8 cellular contexts compared by ENCODE assay signal in the genomic region with DNA sequence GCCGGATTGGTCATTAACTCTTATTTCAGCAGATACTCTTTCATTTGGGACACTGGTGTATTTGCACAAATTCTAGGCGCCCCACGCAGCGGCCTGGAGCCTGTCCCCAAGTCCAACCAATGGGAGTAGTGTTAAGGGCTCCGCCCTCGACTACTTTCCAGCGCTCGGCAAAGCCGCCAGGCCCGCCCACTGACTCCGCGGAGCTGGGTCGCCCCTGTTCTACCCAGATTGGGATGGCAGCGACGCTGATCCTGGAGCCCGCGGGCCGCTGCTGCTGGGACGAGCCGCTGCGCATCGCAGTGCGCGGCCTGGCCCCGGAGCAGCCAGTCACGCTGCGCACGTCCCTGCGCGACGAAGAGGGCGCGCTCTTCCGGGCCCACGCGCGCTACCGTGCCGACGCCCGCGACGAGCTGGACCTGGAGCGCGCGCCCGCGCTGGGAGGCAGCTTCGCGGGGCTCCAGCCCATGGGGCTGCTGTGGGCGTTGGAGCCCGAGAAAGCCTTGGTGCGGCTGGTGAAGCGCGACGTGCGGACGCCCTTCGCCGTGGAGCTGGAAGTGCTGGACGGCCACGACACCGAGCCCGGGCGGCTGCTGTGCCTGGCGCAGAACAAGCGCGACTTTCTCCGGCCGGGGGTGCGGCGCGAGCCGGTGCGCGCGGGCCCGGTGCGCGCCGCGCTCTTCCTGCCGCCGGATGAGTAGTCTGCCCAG.
A peak's percentile ranks its signal among the peaks of the same experiment; 100 is the strongest.
DNase-seq lines count a peak whose midpoint lies in the region; ATAC-seq and TF ChIP-seq lines count a peak whose summit lies in the region.

Gene ACOT6, plus strand, starts transcription at position 179 of the 707 bp plus-strand sequence. Its CDS starts 55 bp downstream, at position 234.

- H3K9me3 ChIP-seq in Loucy (ENCODE audit: insufficient read depth, low read depth, low read length): no peaks in the 10 kb centered on the region

- no peaks in the 10 kb centered on the region for H3K79me2 ChIP-seq in Loucy (ENCODE audit: insufficient read depth, low read length)

- H3K9me2 ChIP-seq in Loucy (replicated peaks; ENCODE audit: low read depth, low read length): no peaks in the 10 kb centered on the region

- no peak for TF ChIP-seq CTCF in Loucy (conservative IDR thresholded peaks at IDR 0.05; ENCODE audit: low read length)
- TF ChIP-seq CTCF in astrocyte of the cerebellum (IDR thresholded peaks at IDR 0.05; ENCODE audit: low read depth, low read length, missing control alignments): no peak

- no peaks in the 10 kb centered on the region for H3F3A ChIP-seq in Loucy (ENCODE audit: low read depth)

- in situ Hi-C loops in astrocyte of the cerebellum (cut with HindIII; ENCODE audit: low sequenced_read_pairs): no loop called here

- H2AFZ ChIP-seq in Loucy (ENCODE audit: low read length): peak within 1 kb of the TSS; percentile 96

- peak within 1 kb of the TSS; percentile 81 for H3K4me2 ChIP-seq in Loucy (ENCODE audit: low read depth, low read length, poor library complexity, severe bottlenecking)

- peak within 1 kb of the TSS; percentile 28 for H3K9ac ChIP-seq in Loucy (ENCODE audit: low read depth, low read length, poor library complexity, severe bottlenecking)

- DNase-seq in DMS53 (lab: John Stamatoyannopoulos, UW): peak; percentile 86
- peak; percentile 30 for DNase-seq in T-helper 9 cell
- no peak for DNase-seq in astrocyte of the cerebellum (ENCODE audit: low read depth)
- peak; percentile 37 to 66 for DNase-seq in hippocampal formation (lab: John Stamatoyannopoulos, UW)
- peak; percentile 93 for DNase-seq in retina

- H3K4me3 ChIP-seq in Loucy (ENCODE audit: low read length, poor library complexity, severe bottlenecking) (peak within 1 kb of the TSS; percentile 75), astrocyte of the cerebellum (ENCODE audit: low read depth, low read length) (peak within 1 kb of the TSS; percentile 54)

- H3K27me3 ChIP-seq in Loucy (ENCODE audit: insufficient read depth, low read length, poor library complexity, severe bottlenecking): peaks cover 9% of the 10 kb centered on the region

- peaks cover 4% of the 10 kb centered on the region for H3K4me1 ChIP-seq in Loucy (ENCODE audit: insufficient read depth, low read length, poor library complexity, severe bottlenecking)

- H4K20me1 ChIP-seq in Loucy (ENCODE audit: insufficient read depth, low read length, poor library complexity, severe bottlenecking): no peaks in the 10 kb centered on the region

- ATAC-seq in GM21576 (IDR thresholded peaks at IDR 0.05; ENCODE audit: unreplicated experiment) (peak; percentile 60), HG02610 (IDR thresholded peaks at IDR 0.05; ENCODE audit: unreplicated experiment) (no peak)

- H3K36me3 ChIP-seq in Loucy (ENCODE audit: insufficient read depth, low read length): no peaks in the 10 kb centered on the region
